28 cellular contexts compared by ENCODE assay signal in the genomic region with DNA sequence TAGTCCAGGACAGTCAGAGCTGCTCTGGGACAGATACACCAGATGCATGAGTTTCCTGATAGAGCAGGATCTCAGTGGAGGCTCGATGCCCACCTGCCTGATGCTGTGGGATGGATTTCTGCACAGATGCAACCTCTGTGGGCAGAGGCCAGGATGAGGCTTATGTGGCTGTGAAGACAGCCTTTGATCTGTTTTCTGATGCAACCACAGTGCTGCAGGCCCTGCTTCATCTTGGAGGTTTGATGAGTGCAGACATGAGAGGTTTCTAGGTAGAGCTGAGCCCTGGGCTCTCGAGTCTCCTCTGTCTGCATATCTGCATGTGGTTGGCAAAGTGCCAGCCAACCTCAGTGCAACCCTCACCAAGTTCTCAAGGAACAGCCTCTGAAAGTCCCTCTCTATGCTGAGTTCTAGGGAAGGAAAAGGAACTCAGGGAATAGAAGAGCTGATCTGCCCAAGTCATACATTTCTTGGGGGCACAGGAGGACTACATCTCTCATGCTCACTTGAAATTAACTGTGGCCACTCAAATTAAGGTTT. TPM values are rescaled to one million over a fixed set of nuclear protein-coding genes. Genes with fewer than 3 reads are reported as not detected.
DNase-seq lines count a peak whose midpoint lies in the region; ATAC-seq and TF ChIP-seq lines count a peak whose summit lies in the region.
"Had no signal": no experiment of that assay in that cellular context is flagged by ENCODE, and none has a peak within 500 bp of the region (broad histone marks: within the 10 kb centered on the region; RNA-seq: fewer than 3 reads in every experiment).

No MANE protein-coding gene starts in this region.

- H3K9me3 ChIP-seq in Karpas-422 (ENCODE audit: low read length) = no peaks in the 10 kb centered on the region
- H3K9me3 ChIP-seq: adrenal gland, thyroid gland, vagina had no signal

- CTCF ChIA-PET in activated CD8-positive, alpha-beta T cell treated with anti-CD3 and anti-CD28 coated beads for 36 hours (lab: Charles Lee) = no interaction called here

- H3K27me3 ChIP-seq in Karpas-422 (ENCODE audit: low read length) = no peaks in the 10 kb centered on the region
- H3K27me3 ChIP-seq: adrenal gland, thyroid gland, vagina had no signal

- H3K79me2 ChIP-seq in Karpas-422 (ENCODE audit: low read length) = no peaks in the 10 kb centered on the region

- ATAC-seq in activated T-cell treated with anti-CD3 and anti-CD28 coated beads, Interleukin-2, amount 50 U/mL, for 72 hours (replicated peaks in 1 of 2) = peak; percentile 72 to 81
- peak; percentile 68 for ATAC-seq in activated CD8-positive, alpha-beta T cell treated with anti-CD3 and anti-CD28 coated beads for 36 hours
- ATAC-seq in GM18870 (IDR thresholded peaks at IDR 0.05; ENCODE audit: unreplicated experiment) = no peak
- ATAC-seq: esophagus mucosa, left lung, Panc1, right cardiac atrium had no signal

- no peaks in the 10 kb centered on the region for H3K36me3 ChIP-seq in Karpas-422 (ENCODE audit: insufficient read depth, low read length)
- H3K36me3 ChIP-seq: adrenal gland, left lung, spleen, thyroid gland, vagina had no signal

- H3K4me3 ChIP-seq in Karpas-422 (ENCODE audit: low read length) = no peak overlapping the region
- H3K4me3 ChIP-seq: adrenal gland, left lung, spleen, thyroid gland, vagina had no signal

- no peaks in the 10 kb centered on the region for H3K9me2 ChIP-seq in Karpas-422 (replicated peaks; ENCODE audit: insufficient read depth, low read length)

- H3K4me1 ChIP-seq in Karpas-422 (ENCODE audit: low read length) = no peaks in the 10 kb centered on the region
- H3K4me1 ChIP-seq: adrenal gland, left lung, spleen, thyroid gland, vagina had no signal

- no peak overlapping the region for H2AFZ ChIP-seq in Karpas-422 (ENCODE audit: low read length)

- peaks cover 13% of the 10 kb centered on the region for H3K4me1 Mint-ChIP-seq in activated T-cell treated with anti-CD3 and anti-CD28 coated beads, Interleukin-2, amount 50 U/mL, for 72 hours (ENCODE audit: low read depth)
- peaks cover 18% of the 10 kb centered on the region for H3K4me1 Mint-ChIP-seq in activated CD8-positive, alpha-beta T cell treated with anti-CD3 and anti-CD28 coated beads for 36 hours (ENCODE audit: low read depth)
- H3K4me1 Mint-ChIP-seq: memory B cell had no signal

- TF ChIP-seq CTCF in activated CD8-positive, alpha-beta T cell treated with anti-CD3 and anti-CD28 coated beads for 36 hours (IDR thresholded peaks at IDR 0.05) = no peak

- POLR2A ChIA-PET in activated CD8-positive, alpha-beta T cell treated with anti-CD3 and anti-CD28 coated beads for 36 hours (lab: Charles Lee) = no interaction called here

- H3K27ac Mint-ChIP-seq in activated T-cell treated with anti-CD3 and anti-CD28 coated beads, Interleukin-2, amount 50 U/mL, for 72 hours = no peak overlapping the region
- H3K27ac Mint-ChIP-seq in activated CD8-positive, alpha-beta T cell treated with anti-CD3 and anti-CD28 coated beads for 36 hours = no peak overlapping the region
- H3K27ac Mint-ChIP-seq: memory B cell had no signal

- no peak overlapping the region for H3K4me2 ChIP-seq in Karpas-422 (ENCODE audit: low read depth, low read length, poor library complexity, severe bottlenecking)

- H3K9me3 Mint-ChIP-seq in activated T-cell treated with anti-CD3 and anti-CD28 coated beads, Interleukin-2, amount 50 U/mL, for 72 hours = no peaks in the 10 kb centered on the region
- H3K9me3 Mint-ChIP-seq in activated CD8-positive, alpha-beta T cell treated with anti-CD3 and anti-CD28 coated beads for 36 hours = no peaks in the 10 kb centered on the region

- H3K27me3 Mint-ChIP-seq in activated T-cell treated with anti-CD3 and anti-CD28 coated beads, Interleukin-2, amount 50 U/mL, for 72 hours (ENCODE audit: low read depth) = peaks cover 29% of the 10 kb centered on the region
- H3K27me3 Mint-ChIP-seq in activated CD8-positive, alpha-beta T cell treated with anti-CD3 and anti-CD28 coated beads for 36 hours = peaks cover 22% of the 10 kb centered on the region
- H3K27me3 Mint-ChIP-seq: memory B cell had no signal

- no peaks in the 10 kb centered on the region for H4K20me1 ChIP-seq in Karpas-422 (ENCODE audit: insufficient read depth, low read depth, low read length)

- no peak overlapping the region for H3K9ac ChIP-seq in Karpas-422 (ENCODE audit: low read length)

- DNase-seq in activated T-cell treated with anti-CD3 and anti-CD28 coated beads, Interleukin-2, amount 50 U/mL, for 72 hours = peak in 1 of 2 donors; percentile 12
- DNase-seq in activated T-cell treated with anti-CD3 and anti-CD28 coated beads for 4 hours (no peak), DMS79 treated with DMSO at 0.1 percent for 48 hours (lab: John Stamatoyannopoulos, UW) (peak; percentile 61), posterior vena cava (ENCODE audit: low spot score) (peak; percentile 48), mucosa of gallbladder (ENCODE audit: low spot score) (no peak), Karpas-422 (no peak)
- peak; percentile 38 for DNase-seq in activated CD8-positive, alpha-beta T cell treated with anti-CD3 and anti-CD28 coated beads for 36 hours
- DNase-seq: activated effector memory CD4-positive, alpha-beta T cell treated with Interleukin-2 at 50 U/mL for 16 hours; adrenal gland; COR-L47; dermis blood vessel endothelial cell; glutamatergic neuron; HCEC 1CT; Kasumi-1; left lung; NCI-H1417 treated with DMSO at 0.1 percent for 48 hours; NCI-H2029 treated with DMSO at 0.1 percent for 48 hours; NCI-H526; right cardiac atrium; SHP77; spleen; stimulated activated CD4-positive, alpha-beta T cell treated with anti-CD3 and anti-CD28 coated beads, Interleukin-2, amount 100 ng/mL, for 24 hours; thyroid gland had no signal

- no peaks in the 10 kb centered on the region for H3K36me3 Mint-ChIP-seq in activated T-cell treated with anti-CD3 and anti-CD28 coated beads, Interleukin-2, amount 50 U/mL, for 72 hours (ENCODE audit: insufficient read depth in 2 of 2)
- no peaks in the 10 kb centered on the region for H3K36me3 Mint-ChIP-seq in activated CD8-positive, alpha-beta T cell treated with anti-CD3 and anti-CD28 coated beads for 36 hours (ENCODE audit: low read depth)
- H3K36me3 Mint-ChIP-seq: memory B cell had no signal

- H3K4me3 Mint-ChIP-seq in activated T-cell treated with anti-CD3 and anti-CD28 coated beads, Interleukin-2, amount 50 U/mL, for 72 hours = no peak overlapping the region
- H3K4me3 Mint-ChIP-seq in activated CD8-positive, alpha-beta T cell treated with anti-CD3 and anti-CD28 coated beads for 36 hours = no peak overlapping the region
- H3K4me3 Mint-ChIP-seq: memory B cell had no signal

- intact Hi-C loops in activated CD8-positive, alpha-beta T cell treated with anti-CD3 and anti-CD28 coated beads for 36 hours (cut with micrococcal nuclease) = no loop called here
- intact Hi-C loops in posterior vena cava (cut with DNase I) = loop anchor here in 1 of 2 donors (10.0 kb wide), 1 partner anchor 568 kb away; no protein-coding TSS in a partner anchor

- no peak overlapping the region for H3K27ac ChIP-seq in Karpas-422 (ENCODE audit: low read length)
- H3K27ac ChIP-seq: adrenal gland, left lung, spleen, thyroid gland, vagina had no signal

RNA-seq across cellular contexts. Expression of gene TSHZ3, which starts 23.1 kb away (rescaled TPM):
- 1 to 10 TPM in 1 of 2 donors, under 1 TPM in 1; 0.74 to 3.0 TPM for total RNA-seq in activated T-cell treated with anti-CD3 and anti-CD28 coated beads, Interleukin-2, amount 50 U/mL, for 72 hours
- under 1 TPM; 0.16 to 0.38 TPM for total RNA-seq in activated CD8-positive, alpha-beta T cell treated with anti-CD3 and anti-CD28 coated beads for 36 hours
- total RNA-seq in posterior vena cava (10 to 100 TPM; 30.8 to 32.1 TPM), mucosa of gallbladder (16.5 TPM)
- not detected in 2 replicates for total RNA-seq in Karpas-422 (2014; rRNA removed; shearing (Covaris generic); ENCODE audit: low replicate concordance)

Comparison
In these comparisons a context has a peak if more than half of its experiments do, and no peak if none do; other contexts are left out.
1. DNase-seq: peak in DMS79 treated with DMSO at 0.1 percent for 48 hours (single experiment), activated CD8-positive, alpha-beta T cell treated with anti-CD3 and anti-CD28 coated beads for 36 hours (single experiment) and posterior vena cava (single experiment); none in activated T-cell treated with anti-CD3 and anti-CD28 coated beads for 4 hours (single experiment), mucosa of gallbladder (single experiment) and Karpas-422 (single experiment).